Comparison of ENCODE assay signal across 30 cellular contexts in genomic region chr20:59997886-59998285, GRCh38.
"Had no signal": no experiment of that assay in that cellular context is flagged by ENCODE, and none has a peak within 500 bp of the region (broad histone marks: within the 10 kb centered on the region; RNA-seq: fewer than 3 reads in every experiment).

No MANE protein-coding gene starts in this region.

- H3K4me3 ChIP-seq: ovary, psoas muscle, skin epidermis, smooth muscle cell, spleen, suprapubic skin, testis, tibial artery, transverse colon, upper lobe of right lung, uterus had no signal

- H3K4me1 ChIP-seq: parathyroid adenoma, testis, tibial artery, upper lobe of right lung, uterus had no signal

- H3K36me3 ChIP-seq: neutrophil, ovary, suprapubic skin, tibial artery, transverse colon, upper lobe of right lung, uterus had no signal

- H3K9me3 ChIP-seq: neutrophil, ovary, psoas muscle, spleen, suprapubic skin, testis, tibial artery, transverse colon, upper lobe of right lung, uterus had no signal

- H3K27ac ChIP-seq: neutrophil, ovary, parathyroid adenoma, psoas muscle, skin epidermis, spleen, suprapubic skin, testis, tibial artery, transverse colon, upper lobe of right lung, uterus had no signal

- ATAC-seq: naive thymus-derived CD8-positive, alpha-beta T cell; natural killer cell treated with Interleukin-12 subunit alpha and Interleukin-12 subunit beta and Interleukin-15 and Interleukin-18, amount 100 ng/mL, for 72 hours; psoas muscle; right cardiac atrium; sciatic nerve; stimulated activated memory B cell treated with anti-CD40 and anti-IgM and Interleukin-4, amounts not matched to agents 10 μg/mL and 1 μg/mL and 100 μg/mL, for 72 hours; stimulated activated naive CD8-positive, alpha-beta T cell treated with anti-CD3 and anti-CD28 coated beads, Interleukin-15, amount 100 ng/mL, for 72 hours; stimulated activated naive CD8-positive, alpha-beta T cell treated with anti-CD3 and anti-CD28 coated beads, Interleukin-15, Interleukin-2, amounts not matched to agents 100 U/mL and 50 U/mL, for 24 hours; upper lobe of right lung had no signal

- DNase-seq: naive thymus-derived CD8-positive, alpha-beta T cell; nephron progenitor cell; nucleus accumbens; ovary; posterior cingulate gyrus; psoas muscle; right cardiac atrium; spleen; stimulated activated CD4-positive, alpha-beta T cell treated with anti-CD3 and anti-CD28 coated beads, Interleukin-12 subunit alpha, Interleukin-12 subunit beta, amount 100 ng/mL, for 4 hours; stimulated activated CD4-positive, alpha-beta T cell treated with anti-CD3 and anti-CD28 coated beads, Interleukin-1b, Interleukin-23, amount 100 ng/mL, for 48 hours; stimulated activated CD4-positive, alpha-beta T cell treated with anti-CD3 and anti-CD28 coated beads, Interleukin-4, amount 100 ng/mL, for 1 hour; stimulated activated CD4-positive, alpha-beta T cell treated with anti-CD3 and anti-CD28 coated beads, Interleukin-4, amount 100 ng/mL, for 4 hours; stimulated activated CD8-positive, alpha-beta memory T cell treated with anti-CD3 and anti-CD28 coated beads, Interleukin-4, amount 100 ng/mL, for 48 hours; stimulated activated naive CD4-positive, alpha-beta T cell; stimulated activated naive CD8-positive, alpha-beta T cell treated with anti-CD3 and anti-CD28 coated beads, Interleukin-15, amount 100 ng/mL, for 72 hours; stimulated activated naive CD8-positive, alpha-beta T cell treated with anti-CD3 and anti-CD28 coated beads, Interleukin-15, Interleukin-2, amounts not matched to agents 100 U/mL and 50 U/mL, for 24 hours; substantia nigra; testis; tibial artery; transverse colon; upper lobe of right lung; uterus had no signal

- H3K27me3 ChIP-seq: neutrophil, ovary, spleen, suprapubic skin, testis, tibial artery, transverse colon, upper lobe of right lung, uterus had no signal
